ENCODE assay signal across 8 cellular contexts in genomic region chr17:7856840-7857723, GRCh38. TPM values are rescaled to one million over a fixed set of nuclear protein-coding genes. Genes with fewer than 3 reads are reported as not detected.
DNase-seq lines count a peak whose midpoint lies in the region; ATAC-seq and TF ChIP-seq lines count a peak whose summit lies in the region.

NAA38 (minus strand) TSS chr17:7857559; CDS start chr17:7857463, 96 bp downstream.

- intact Hi-C loops in lower leg skin (cut with DNase I; ENCODE audit: low total_unique reads), result no loop called here

- peak within 1 kb of the TSS; percentile 78 to 79 for H3K9ac ChIP-seq in duodenal mucosa (ENCODE audit: low read depth in 1 of 2, low read length in 2 of 2)

- peaks cover 0 to 13% (median 4%) of the 10 kb centered on the region in 4 donors for H3K4me1 Mint-ChIP-seq in CD4-positive, CD25-positive, alpha-beta regulatory T cell

- H3K36me3 Mint-ChIP-seq in CD4-positive, CD25-positive, alpha-beta regulatory T cell, result no peaks in the 10 kb centered on the region

- no peak for TF ChIP-seq POLR2A in lower leg skin (IDR thresholded peaks at IDR 0.05)

- H3K36me3 ChIP-seq in CD4-positive, CD25-positive, alpha-beta regulatory T cell (ENCODE audit: control insufficient read depth, insufficient read depth, low read length), result peaks cover 8% of the 10 kb centered on the region
- H3K36me3 ChIP-seq in duodenal mucosa (ENCODE audit: control insufficient read depth in 1 of 2, insufficient read depth in 2 of 2, low read length in 2 of 2), result peaks cover 14 to 25% of the 10 kb centered on the region in 2 donors

- H3K27ac ChIP-seq in CD4-positive, CD25-positive, alpha-beta regulatory T cell (ENCODE audit: insufficient read depth, low read length, poor library complexity, severe bottlenecking), result peak within 1 kb of the TSS; percentile 89
- H3K27ac ChIP-seq in duodenal mucosa (ENCODE audit: low read depth, low read length), result peak within 1 kb of the TSS; percentile 91

- no peak within 1 kb of the TSS for H3K27ac Mint-ChIP-seq in CD4-positive, CD25-positive, alpha-beta regulatory T cell

- no peaks in the 10 kb centered on the region for H3K9me3 Mint-ChIP-seq in CD4-positive, CD25-positive, alpha-beta regulatory T cell

- no peaks in the 10 kb centered on the region for H3K9me3 ChIP-seq in CD4-positive, CD25-positive, alpha-beta regulatory T cell (ENCODE audit: control insufficient read depth in 2 of 2, low read length in 2 of 2)
- H3K9me3 ChIP-seq in duodenal mucosa (ENCODE audit: control insufficient read depth in 1 of 2, low read length in 2 of 2), result no peaks in the 10 kb centered on the region

- peak; percentile 87 to 88 for ATAC-seq in CD4-positive, CD25-positive, alpha-beta regulatory T cell (ENCODE audit: low read depth in 2 of 2)
- ATAC-seq in GM19395 (IDR thresholded peaks at IDR 0.05; ENCODE audit: unreplicated experiment) (peak; percentile 76), HG03565 (IDR thresholded peaks at IDR 0.05; ENCODE audit: unreplicated experiment) (peak; percentile 60)

- no peak within 1 kb of the TSS for H3K4me3 Mint-ChIP-seq in CD4-positive, CD25-positive, alpha-beta regulatory T cell

- H3K4me1 ChIP-seq in CD4-positive, CD25-positive, alpha-beta regulatory T cell (ENCODE audit: control insufficient read depth, insufficient read depth, low read length, poor library complexity, severe bottlenecking), result peaks cover 34% of the 10 kb centered on the region
- H3K4me1 ChIP-seq in duodenal mucosa (ENCODE audit: control insufficient read depth in 1 of 2, insufficient read depth in 2 of 2, low read length in 2 of 2), result peaks cover 33 to 38% of the 10 kb centered on the region in 2 donors

- no peaks in the 10 kb centered on the region for H3K27me3 Mint-ChIP-seq in CD4-positive, CD25-positive, alpha-beta regulatory T cell

- 1% methylated on average over 39 to 46 of the region's 62 CpGs for WGBS in lower leg skin, 2 donors

- DNase-seq in CD4-positive, CD25-positive, alpha-beta regulatory T cell, result peak; percentile 94 to 99 (median 98)
- DNase-seq in NCI-H748 treated with DMSO at 0.1 percent for 48 hours (lab: John Stamatoyannopoulos, UW), result peak; percentile 99
- peak; percentile 91 to 93 for DNase-seq in activated CD4-positive, alpha-beta T cell treated with anti-CD3 and anti-CD28 coated beads, Interleukin-2, amount 50 U/mL, for 4 hours
- peak; percentile 98 to 99 for DNase-seq in lower leg skin (ENCODE audit: low spot score in 2 of 2)
- DNase-seq in stimulated activated CD4-positive, alpha-beta T cell treated with anti-CD3 and anti-CD28 coated beads, Interleukin-4, amount 100 ng/mL, for 48 hours (ENCODE audit: low read depth in 2 of 2), result peak; percentile 84 to 92

- peak within 1 kb of the TSS; percentile 98 for H3K4me3 ChIP-seq in CD4-positive, CD25-positive, alpha-beta regulatory T cell (ENCODE audit: low read depth, low read length)
- H3K4me3 ChIP-seq in duodenal mucosa (ENCODE audit: low read depth in 1 of 2, low read length in 2 of 2) (peak within 1 kb of the TSS; percentile 87 to 91), lower leg skin (ENCODE audit: low read depth, poor library complexity, severe bottlenecking) (peak within 1 kb of the TSS; percentile 27)

- TF ChIP-seq CTCF in lower leg skin (IDR thresholded peaks at IDR 0.05), result no peak

- H3K27me3 ChIP-seq in CD4-positive, CD25-positive, alpha-beta regulatory T cell (ENCODE audit: control insufficient read depth, insufficient read depth, low read length), result no peaks in the 10 kb centered on the region
- no peaks in the 10 kb centered on the region for H3K27me3 ChIP-seq in duodenal mucosa (ENCODE audit: control insufficient read depth in 1 of 2, insufficient read depth in 2 of 2, low read length in 2 of 2)

RNA-seq across cellular contexts. Expression of gene NAA38, which starts in this region (rescaled TPM):
- 23.6 TPM for total RNA-seq in CD4-positive, CD25-positive, alpha-beta regulatory T cell
- polyA plus RNA-seq in CD4-positive, CD25-positive, alpha-beta regulatory T cell, result 100 to 1,000 TPM; 128 to 192 (median 141) TPM
- 100 to 1,000 TPM in 1 of 4 donors, 10 to 100 TPM in 3; 56.8 to 101 (median 91.3) TPM for total RNA-seq in lower leg skin

Comparison
In these comparisons a context has a peak if more than half of its experiments do, and no peak if none do; other contexts are left out.
1. Peak in every context shown above with its lines: DNase-seq, ATAC-seq, H3K4me3 ChIP-seq and H3K27ac ChIP-seq.
2. H3K4me3 ChIP-seq: peak in every context shown above with its lines; median percentile 98 in CD4-positive, CD25-positive, alpha-beta regulatory T cell; 89 in duodenal mucosa; 27 in lower leg skin.